ENCODE assay signal across 8 cellular contexts in genomic region chr20:62937353-62938104, GRCh38. TPM values are rescaled to one million over a fixed set of nuclear protein-coding genes. Genes with fewer than 3 reads are reported as not detected.
DNase-seq lines count a peak whose midpoint lies in the region; TF ChIP-seq lines count a peak whose summit lies in the region.

No MANE protein-coding gene starts in this region.

- no peaks in the 10 kb centered on the region for H4K20me1 ChIP-seq in neural cell (ENCODE audit: insufficient read depth)

- H3K4me1 Mint-ChIP-seq in stimulated activated naive CD8-positive, alpha-beta T cell treated with anti-CD3 and anti-CD28 coated beads, Interleukin-15, Interleukin-2, amounts not matched to agents 100 ng/mL and 50 ng/mL, for 24 hours (ENCODE audit: low read depth): peaks cover 44% of the 10 kb centered on the region

- peak overlapping the region; percentile 94 for H3K9ac ChIP-seq in ES-I3 (ENCODE audit: low read depth, low read length)
- H3K9ac ChIP-seq in neural cell (ENCODE audit: low read length): peak overlapping the region; percentile 97

- peaks cover 35% of the 10 kb centered on the region for H3K36me3 Mint-ChIP-seq in stimulated activated naive CD8-positive, alpha-beta T cell treated with anti-CD3 and anti-CD28 coated beads, Interleukin-15, Interleukin-2, amounts not matched to agents 100 ng/mL and 50 ng/mL, for 24 hours (ENCODE audit: low read depth)

- peaks cover 22% of the 10 kb centered on the region for H3K4me1 ChIP-seq in ES-I3 (ENCODE audit: insufficient read depth, low read length)
- peaks cover 11% of the 10 kb centered on the region for H3K4me1 ChIP-seq in HAP-1

- no peak overlapping the region for H3K4me2 ChIP-seq in neural cell (ENCODE audit: low read length)

- no peaks in the 10 kb centered on the region for H3K27me3 Mint-ChIP-seq in stimulated activated naive CD8-positive, alpha-beta T cell treated with anti-CD3 and anti-CD28 coated beads, Interleukin-15, Interleukin-2, amounts not matched to agents 100 ng/mL and 50 ng/mL, for 24 hours

- no peak for TF ChIP-seq RAD21 in neural cell (conservative IDR thresholded peaks at IDR 0.05)

- H3K36me3 ChIP-seq in ES-I3 (ENCODE audit: insufficient read depth, low read length): peaks cover 33% of the 10 kb centered on the region
- H3K36me3 ChIP-seq in HAP-1 (replicated peaks): peaks cover 61% of the 10 kb centered on the region
- H3K36me3 ChIP-seq in MG63: peaks cover 75% of the 10 kb centered on the region
- no peaks in the 10 kb centered on the region for H3K36me3 ChIP-seq in neural cell (ENCODE audit: insufficient read depth, low read length)

- no peaks in the 10 kb centered on the region for H3K9me2 ChIP-seq in neural cell (ENCODE audit: insufficient read depth, low read length)

- no peaks in the 10 kb centered on the region for H3F3A ChIP-seq in neural cell (ENCODE audit: insufficient read depth, low read length, poor library complexity, severe bottlenecking)

- H3K4me3 ChIP-seq in HAP-1: peak overlapping the region; percentile 97
- H3K4me3 ChIP-seq in MG63: peak overlapping the region; percentile 100
- peak overlapping the region; percentile 85 for H3K4me3 ChIP-seq in neural cell (ENCODE audit: low read length)

- peak overlapping the region; percentile 94 for H3K27ac Mint-ChIP-seq in stimulated activated naive CD8-positive, alpha-beta T cell treated with anti-CD3 and anti-CD28 coated beads, Interleukin-15, Interleukin-2, amounts not matched to agents 100 ng/mL and 50 ng/mL, for 24 hours

- H3K79me2 ChIP-seq in neural cell (replicated peaks; ENCODE audit: insufficient read depth, low read length): peaks cover 83% of the 10 kb centered on the region

- peak; percentile 88 for TF ChIP-seq POLR2A in Raji (IDR thresholded peaks at IDR 0.05; ENCODE audit: insufficient read depth, low read depth, low read length)

- peak overlapping the region; percentile 11 for H2AFZ ChIP-seq in neural cell (ENCODE audit: low read depth, low read length)

- no peaks in the 10 kb centered on the region for H3K9me3 Mint-ChIP-seq in stimulated activated naive CD8-positive, alpha-beta T cell treated with anti-CD3 and anti-CD28 coated beads, Interleukin-15, Interleukin-2, amounts not matched to agents 100 ng/mL and 50 ng/mL, for 24 hours

- H3K9me3 ChIP-seq in ES-I3 (ENCODE audit: control insufficient read depth, insufficient read depth, low read length) (no peaks in the 10 kb centered on the region), HAP-1 (no peaks in the 10 kb centered on the region), MG63 (no peaks in the 10 kb centered on the region), neural cell (ENCODE audit: low read length) (no peaks in the 10 kb centered on the region)

- TF ChIP-seq CTCF in neural cell (IDR thresholded peaks at IDR 0.05; ENCODE audit: poor library complexity, severe bottlenecking): no peak

- no peaks in the 10 kb centered on the region for H3K27me3 ChIP-seq in HAP-1 (ENCODE audit: low read depth)
- no peaks in the 10 kb centered on the region for H3K27me3 ChIP-seq in MG63
- H3K27me3 ChIP-seq in neural cell (ENCODE audit: insufficient read depth, low read depth, low read length): no peaks in the 10 kb centered on the region

- H3K4me3 Mint-ChIP-seq in stimulated activated naive CD8-positive, alpha-beta T cell treated with anti-CD3 and anti-CD28 coated beads, Interleukin-15, Interleukin-2, amounts not matched to agents 100 ng/mL and 50 ng/mL, for 24 hours: no peak overlapping the region

- peak overlapping the region; percentile 92 for H3K27ac ChIP-seq in neural cell (ENCODE audit: low read length)

- peak; percentile 33 for TF ChIP-seq EP300 in neural cell (conservative IDR thresholded peaks at IDR 0.05; ENCODE audit: poor library complexity, severe bottlenecking)

- in situ Hi-C loops in HAP-1 (cut with MboI; ENCODE audit: low sequenced_read_pairs): no loop called here

- DNase-seq in HAP-1 (ENCODE audit: low spot score in 2 of 2) (peak; percentile 90 to 97), MG63 (peak; percentile 97), fibroblast of the conjunctiva (ENCODE audit: low read depth) (peak; percentile 91)
- peak; percentile 99 for DNase-seq in activated effector memory CD4-positive, alpha-beta T cell treated with anti-CD3 and anti-CD28 coated beads, Interleukin-2, amount 50 U/mL, for 16 hours

TF ChIP-seq in neural cell, 6 proteins besides CTCF, POLR2A, EP300 and RAD21:
- TF ChIP-seq SMC3 (conservative IDR thresholded peaks at IDR 0.05; ENCODE audit: poor library complexity): no peak
- peak; percentile 98 for TF ChIP-seq POLR2AphosphoS5 (IDR thresholded peaks at IDR 0.05)
- TF ChIP-seq MXI1 (conservative IDR thresholded peaks at IDR 0.05; ENCODE audit: poor library complexity, severe bottlenecking): peak; percentile 92
- TF ChIP-seq EZH2 (IDR thresholded peaks at IDR 0.05; ENCODE audit: borderline replicate concordance, insufficient read depth, low read length, poor library complexity, severe bottlenecking): no peak
- TF ChIP-seq TAF1 (IDR thresholded peaks at IDR 0.05; ENCODE audit: low read depth): peak; percentile 52
- TF ChIP-seq REST (IDR thresholded peaks at IDR 0.05; ENCODE audit: borderline replicate concordance): peak; percentile 76

RNA-seq across cellular contexts. Expression of gene GID8, which starts 0.4 kb away (rescaled TPM):
- 36.6 and 42.1 TPM in 2 replicates for total RNA-seq in MG63 (2014; rRNA removed; shearing (Covaris generic); ENCODE audit: low replicate concordance)
- 54.8 and 56.4 TPM in 2 replicates for polyA plus RNA-seq in neural cell
- 75.0 and 76.5 TPM in 2 replicates for polyA minus RNA-seq in neural cell

RNA-seq across cellular contexts. Expression of gene DIDO1, which starts 11.2 kb away (rescaled TPM):
- 20.0 and 21.2 TPM in 2 replicates for total RNA-seq in MG63 (2014; rRNA removed; shearing (Covaris generic); ENCODE audit: low replicate concordance)
- polyA plus RNA-seq in neural cell: 40.9 and 42.8 TPM in 2 replicates
- 86.7 and 87.6 TPM in 2 replicates for polyA minus RNA-seq in neural cell

RNA-seq across cellular contexts. Expression of gene SLC17A9, which starts 15.0 kb away (rescaled TPM):
- total RNA-seq in MG63 (2014; rRNA removed; shearing (Covaris generic); ENCODE audit: low replicate concordance): not detected in 2 replicates
- not detected in 2 replicates for polyA plus RNA-seq in neural cell
- not detected in 2 replicates for polyA minus RNA-seq in neural cell

Comparison
In these comparisons a context has a peak if more than half of its experiments do, and no peak if none do; other contexts are left out.
1. Peak in every context shown above with its lines: DNase-seq, H3K4me3 ChIP-seq and H3K27ac ChIP-seq.